Comparison of ENCODE assay signal across 20 cellular contexts in the genomic region with DNA sequence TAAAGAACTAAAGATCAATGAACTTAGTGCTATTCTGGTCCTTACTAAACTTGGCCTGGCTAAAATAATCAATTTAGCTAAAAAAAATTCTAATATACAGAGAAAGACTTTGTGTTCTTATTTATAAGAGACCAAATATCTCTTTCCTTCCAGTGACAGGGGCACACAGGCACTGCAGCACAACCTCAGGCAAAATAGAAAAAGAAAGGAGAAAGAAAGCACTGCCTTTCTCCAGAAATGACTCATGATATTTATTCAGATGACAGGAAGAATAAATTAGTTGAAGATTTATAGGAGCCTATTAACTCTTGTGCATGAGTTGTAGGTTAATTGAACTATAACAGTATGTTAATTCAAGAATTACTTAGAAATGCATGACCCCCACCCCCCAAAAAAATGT.
DNase-seq lines count a peak whose midpoint lies in the region; ATAC-seq and TF ChIP-seq lines count a peak whose summit lies in the region.
"Had no signal": no experiment of that assay in that cellular context is flagged by ENCODE, and none has a peak within 500 bp of the region (broad histone marks: within the 10 kb centered on the region; RNA-seq: fewer than 3 reads in every experiment).

No MANE protein-coding gene starts in this region.

- TF ChIP-seq CTCF in adrenal gland (IDR thresholded peaks at IDR 0.05), result no peak
- TF ChIP-seq CTCF in neural crest cell (conservative IDR thresholded peaks at IDR 0.05), result no peak

- H3K4me1 ChIP-seq in adrenal gland (replicated peaks in 1 of 2), result peaks cover 17 to 33% of the 10 kb centered on the region in 2 donors

- H3K27me3 ChIP-seq in adrenal gland, result no peaks in the 10 kb centered on the region

- no peak overlapping the region for H3K4me3 ChIP-seq in adrenal gland
- H3K4me3 ChIP-seq: HAP-1, K562 had no signal

- no peak for TF ChIP-seq POLR2A in adrenal gland (IDR thresholded peaks at IDR 0.05)
- TF ChIP-seq POLR2A in erythroblast (IDR thresholded peaks at IDR 0.05; ENCODE audit: low read length), result no peak

- DNase-seq in ELR (ENCODE audit: low read depth) (peak; percentile 5), HT1080 (ENCODE audit: low read depth) (peak; percentile 11), adrenal gland (no peak), neural crest cell (ENCODE audit: low read depth, low spot score) (no peak), erythroblast (lab: John Stamatoyannopoulos, UW) (no peak)
- DNase-seq in activated CD4-positive, alpha-beta T cell treated with anti-CD3 and anti-CD28 coated beads, Interleukin-2, amount 50 U/mL, for 4 hours, result no peak
- DNase-seq in naive thymus-derived CD8-positive, alpha-beta T cell, result no peak
- DNase-seq: AML-193, DMS 273 treated with DMSO at 0.1 percent for 48 hours, GF-D8, MV-4-11, NCI-H1694 treated with DMSO at 0.1 percent for 48 hours, NCI-H748 treated with DMSO at 0.1 percent for 48 hours, OCI-M1, SIG-M5 had no signal

- intact Hi-C loops in adrenal gland (cut with DNase I), result no loop called here

- peaks cover 3% of the 10 kb centered on the region for H3K9me3 Mint-ChIP-seq in neural crest cell
- no peaks in the 10 kb centered on the region for H3K9me3 Mint-ChIP-seq in naive thymus-derived CD8-positive, alpha-beta T cell
- H3K9me3 Mint-ChIP-seq: T-helper 1 cell treated with Interleukin-12 subunit alpha and Interleukin-12 subunit beta and Interleukin-4 antibody, amounts not matched to agents 30 μg/mL and 1 μg/mL, for 36 hours had no signal

- no peak for ATAC-seq in naive thymus-derived CD8-positive, alpha-beta T cell
- ATAC-seq: K562 had no signal

- no peaks in the 10 kb centered on the region for H3K27me3 Mint-ChIP-seq in neural crest cell (ENCODE audit: low read depth)
- H3K27me3 Mint-ChIP-seq in naive thymus-derived CD8-positive, alpha-beta T cell, result peaks cover 0 to 9% (median 7%) of the 10 kb centered on the region in 5 donors

- H3K4me1 Mint-ChIP-seq in neural crest cell, result peaks cover 7% of the 10 kb centered on the region
- H3K4me1 Mint-ChIP-seq in naive thymus-derived CD8-positive, alpha-beta T cell, result no peaks in the 10 kb centered on the region

- no peaks in the 10 kb centered on the region for H3K36me3 Mint-ChIP-seq in neural crest cell (ENCODE audit: low read depth)
- no peaks in the 10 kb centered on the region for H3K36me3 Mint-ChIP-seq in naive thymus-derived CD8-positive, alpha-beta T cell

- H3K4me3 Mint-ChIP-seq in neural crest cell, result no peak overlapping the region
- no peak overlapping the region for H3K4me3 Mint-ChIP-seq in naive thymus-derived CD8-positive, alpha-beta T cell
- H3K4me3 Mint-ChIP-seq: T-helper 1 cell treated with Interleukin-12 subunit alpha and Interleukin-12 subunit beta and Interleukin-4 antibody, amounts not matched to agents 30 μg/mL and 1 μg/mL, for 36 hours had no signal

- H3K36me3 ChIP-seq in adrenal gland (replicated peaks in 1 of 2), result no peaks in the 10 kb centered on the region
- H3K36me3 ChIP-seq: HAP-1 had no signal

- POLR2A ChIA-PET in naive thymus-derived CD8-positive, alpha-beta T cell (lab: Charles Lee), result no interaction called here

- no peaks in the 10 kb centered on the region for H3K9me3 ChIP-seq in adrenal gland (replicated peaks in 1 of 3)
- H3K9me3 ChIP-seq: HAP-1 had no signal

- H3K27ac ChIP-seq in adrenal gland, result peak overlapping the region in 4 of 5 donors; percentile 32 to 50 (median 36)
- H3K27ac ChIP-seq: C4-2B, RWPE1 had no signal

- H3K27ac Mint-ChIP-seq in neural crest cell (ENCODE audit: unreplicated experiment), result peak overlapping the region; percentile 28
- H3K27ac Mint-ChIP-seq in naive thymus-derived CD8-positive, alpha-beta T cell, result no peak overlapping the region
- H3K27ac Mint-ChIP-seq: T-helper 1 cell treated with Interleukin-12 subunit alpha and Interleukin-12 subunit beta and Interleukin-4 antibody, amounts not matched to agents 30 μg/mL and 1 μg/mL, for 36 hours had no signal

Comparison
In these comparisons a context has a peak if more than half of its experiments do, and no peak if none do; other contexts are left out.
1. DNase-seq: peak in ELR (single experiment) and HT1080 (single experiment); none in adrenal gland (0 of 7), neural crest cell (single experiment), erythroblast (0 of 2), activated CD4-positive, alpha-beta T cell treated with anti-CD3 and anti-CD28 coated beads, Interleukin-2, amount 50 U/mL, for 4 hours (0 of 2) and naive thymus-derived CD8-positive, alpha-beta T cell (0 of 10).